In the genomic region with DNA sequence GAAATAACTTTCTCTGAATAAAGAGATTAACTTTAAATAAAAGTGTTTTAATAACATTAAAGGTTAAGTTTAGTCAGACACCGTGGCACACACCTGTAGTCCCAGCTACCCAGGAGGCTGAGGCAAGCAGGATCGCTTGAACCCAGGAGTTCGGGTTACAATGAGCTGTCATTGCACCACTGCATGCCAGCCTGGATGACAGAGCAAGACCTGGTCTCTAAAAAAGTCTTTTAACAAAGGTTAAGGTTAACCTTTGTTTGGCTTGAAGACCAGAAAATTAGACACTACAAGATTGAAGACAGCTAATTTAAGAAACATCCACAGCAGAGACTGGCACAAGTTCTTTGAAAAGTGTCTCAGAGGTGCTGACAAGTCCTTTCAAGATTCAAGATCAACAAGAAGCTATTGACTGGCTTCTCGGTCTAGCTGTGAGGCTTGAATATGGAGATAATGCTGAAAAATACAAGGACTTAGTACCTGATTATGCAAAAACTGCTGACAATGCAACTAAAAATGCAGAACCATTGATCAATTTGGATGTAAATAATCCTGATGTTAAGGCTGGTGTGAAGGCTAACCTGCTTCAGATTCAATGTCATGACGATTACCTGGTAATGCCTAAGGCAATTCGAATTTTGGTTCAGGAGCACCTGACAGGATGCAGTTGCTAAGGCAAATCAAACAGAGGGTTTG, we compare ENCODE assay signal across 27 cellular contexts. TPM values are rescaled to one million over a fixed set of nuclear protein-coding genes. Genes with fewer than 3 reads are reported as not detected.
"Had no signal": no experiment of that assay in that cellular context is flagged by ENCODE, and none has a peak within 500 bp of the region (broad histone marks: within the 10 kb centered on the region; RNA-seq: fewer than 3 reads in every experiment).

No MANE protein-coding gene starts in this region.

- H3K4me1 ChIP-seq: psoas muscle, tibial artery had no signal

- H3K79me2 ChIP-seq: hepatocyte had no signal

- H3K36me3 ChIP-seq: cardiac muscle cell, tibial artery had no signal

- ATAC-seq: activated T-helper 17 cell treated with anti-CD3 and anti-CD28 coated beads, Interleukin-2, amount 50 U/mL, for 72 hours; effector memory CD8-positive, alpha-beta T cell; mucosa of descending colon; psoas muscle; right cardiac atrium; stimulated activated naive CD8-positive, alpha-beta T cell treated with anti-CD3 and anti-CD28 coated beads, Interleukin-15, Interleukin-2, amounts not matched to agents 100 U/mL and 50 U/mL, for 24 hours had no signal

- H3K36me3 Mint-ChIP-seq: memory B cell, naive B cell had no signal

- H3K4me3 Mint-ChIP-seq: activated B cell treated with CpG ODN at 0.5 μM for 24 hours; activated CD4-positive, alpha-beta memory T cell treated with anti-CD3 and anti-CD28 coated beads, Interleukin-2, amount 10 ng/mL, durations not matched to agents 7 days and 5 days; activated naive CD8-positive, alpha-beta T cell treated with anti-CD3 and anti-CD28 coated beads for 36 hours; activated T-helper 17 cell treated with anti-CD3 and anti-CD28 coated beads, Interleukin-2, amount 50 U/mL, for 72 hours; effector memory CD8-positive, alpha-beta T cell; memory B cell; naive B cell; neural crest cell had no signal

- DNase-seq: activated B cell treated with CpG ODN at 0.5 μM for 24 hours; activated CD4-positive, alpha-beta memory T cell treated with anti-CD3 and anti-CD28 coated beads, Interleukin-2, amount 10 ng/mL, durations not matched to agents 7 days and 5 days; activated CD4-positive, alpha-beta T cell treated with anti-CD3 and anti-CD28 coated beads for 48 hours; activated naive CD4-positive, alpha-beta T cell; activated naive CD8-positive, alpha-beta T cell treated with anti-CD3 and anti-CD28 coated beads for 36 hours; activated T-cell treated with anti-CD3 and anti-CD28 coated beads, Interleukin-2, amount 50 U/mL, for 1 hour; amniotic stem cell; effector memory CD8-positive, alpha-beta T cell; foreskin fibroblast; mucosa of descending colon; naive B cell; psoas muscle; right cardiac atrium; stimulated activated naive CD8-positive, alpha-beta T cell treated with anti-CD3 and anti-CD28 coated beads, Interleukin-15, Interleukin-2, amounts not matched to agents 100 U/mL and 50 U/mL, for 24 hours; substantia nigra; tibial artery had no signal

- H3K4me3 ChIP-seq: cardiac muscle cell, hepatocyte, mucosa of descending colon, psoas muscle, skin epidermis, tibial artery had no signal

- H3K9me3 Mint-ChIP-seq: activated B cell treated with CpG ODN at 0.5 μM for 24 hours; activated CD4-positive, alpha-beta memory T cell treated with anti-CD3 and anti-CD28 coated beads, Interleukin-2, amount 10 ng/mL, durations not matched to agents 7 days and 5 days; activated naive CD8-positive, alpha-beta T cell treated with anti-CD3 and anti-CD28 coated beads for 36 hours; activated T-helper 17 cell treated with anti-CD3 and anti-CD28 coated beads, Interleukin-2, amount 50 U/mL, for 72 hours; effector memory CD8-positive, alpha-beta T cell; neural crest cell had no signal

- H3K27ac Mint-ChIP-seq: activated B cell treated with CpG ODN at 0.5 μM for 24 hours; activated CD4-positive, alpha-beta memory T cell treated with anti-CD3 and anti-CD28 coated beads, Interleukin-2, amount 10 ng/mL, durations not matched to agents 7 days and 5 days; activated naive CD8-positive, alpha-beta T cell treated with anti-CD3 and anti-CD28 coated beads for 36 hours; activated T-helper 17 cell treated with anti-CD3 and anti-CD28 coated beads, Interleukin-2, amount 50 U/mL, for 72 hours; effector memory CD8-positive, alpha-beta T cell; memory B cell; naive B cell had no signal

- H3K9me3 ChIP-seq: mucosa of descending colon, psoas muscle, tibial artery had no signal

- H3K4me1 Mint-ChIP-seq: activated B cell treated with CpG ODN at 0.5 μM for 24 hours; activated CD4-positive, alpha-beta memory T cell treated with anti-CD3 and anti-CD28 coated beads, Interleukin-2, amount 10 ng/mL, durations not matched to agents 7 days and 5 days; activated naive CD8-positive, alpha-beta T cell treated with anti-CD3 and anti-CD28 coated beads for 36 hours; activated T-helper 17 cell treated with anti-CD3 and anti-CD28 coated beads, Interleukin-2, amount 50 U/mL, for 72 hours; memory B cell had no signal

- H3K27me3 ChIP-seq: cardiac muscle cell, tibial artery had no signal

- H3K27ac ChIP-seq: cardiac muscle cell, epithelial cell of prostate, hepatocyte, psoas muscle, skin epidermis, tibial artery had no signal

- H3K4me2 ChIP-seq: hepatocyte had no signal

- H2AFZ ChIP-seq: hepatocyte had no signal

RNA-seq across cellular contexts. Expression of a gene that starts 48.8 kb away (rescaled TPM):
- total RNA-seq: activated B cell treated with CpG ODN at 0.5 μM for 24 hours; activated CD4-positive, alpha-beta memory T cell treated with anti-CD3 and anti-CD28 coated beads, Interleukin-2, amount 10 ng/mL, durations not matched to agents 7 days and 5 days; activated naive CD8-positive, alpha-beta T cell treated with anti-CD3 and anti-CD28 coated beads for 36 hours; activated T-helper 17 cell treated with anti-CD3 and anti-CD28 coated beads, Interleukin-2, amount 50 U/mL, for 72 hours; cardiac muscle cell; dermis microvascular lymphatic vessel endothelial cell; liver; mucosa of descending colon; neural crest cell; osteocyte; psoas muscle had no signal
- polyA plus RNA-seq: cardiac muscle cell, hepatocyte, liver, psoas muscle, urinary bladder had no signal
